Comparison of ENCODE assay signal across 9 cellular contexts in the genomic region with DNA sequence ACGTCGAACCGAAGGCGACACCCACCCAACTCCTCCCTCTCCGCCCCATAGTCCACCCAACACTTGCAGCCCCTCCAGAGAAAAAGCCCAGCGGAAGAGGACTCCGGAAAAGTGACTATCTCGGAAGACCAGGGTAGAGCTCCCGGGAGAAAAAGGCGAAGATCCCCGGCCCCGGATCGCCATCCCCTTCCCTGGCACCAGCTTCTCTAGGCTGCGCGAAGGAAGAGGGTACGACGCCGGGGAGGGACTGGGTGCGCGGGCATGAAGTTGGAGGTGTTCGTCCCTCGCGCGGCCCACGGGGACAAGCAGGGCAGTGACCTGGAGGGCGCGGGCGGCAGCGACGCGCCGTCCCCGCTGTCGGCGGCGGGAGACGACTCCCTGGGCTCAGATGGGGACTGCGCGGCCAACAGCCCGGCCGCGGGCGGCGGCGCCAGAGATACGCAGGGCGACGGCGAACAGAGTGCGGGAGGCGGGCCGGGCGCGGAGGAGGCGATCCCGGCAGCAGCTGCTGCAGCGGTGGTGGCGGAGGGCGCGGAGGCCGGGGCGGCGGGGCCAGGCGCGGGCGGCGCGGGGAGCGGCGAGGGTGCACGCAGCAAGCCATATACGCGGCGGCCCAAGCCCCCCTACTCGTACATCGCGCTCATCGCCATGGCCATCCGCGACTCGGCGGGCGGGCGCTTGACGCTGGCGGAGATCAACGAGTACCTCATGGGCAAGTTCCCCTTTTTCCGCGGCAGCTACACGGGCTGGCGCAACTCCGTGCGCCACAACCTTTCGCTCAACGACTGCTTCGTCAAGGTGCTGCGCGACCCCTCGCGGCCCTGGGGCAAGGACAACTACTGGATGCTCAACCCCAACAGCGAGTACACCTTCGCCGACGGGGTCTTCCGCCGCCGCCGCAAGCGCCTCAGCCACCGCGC.
DNase-seq lines count a peak whose midpoint lies in the region; ATAC-seq and TF ChIP-seq lines count a peak whose summit lies in the region.
"Had no signal": no experiment of that assay in that cellular context is flagged by ENCODE, and none has a peak within 500 bp of the region (broad histone marks: within the 10 kb centered on the region; RNA-seq: fewer than 3 reads in every experiment).

No MANE protein-coding gene starts in this region.

- H3K27ac ChIP-seq in RWPE2 (ENCODE audit: poor library complexity, severe bottlenecking) (peak overlapping the region; percentile 34), rectal smooth muscle tissue (ENCODE audit: low read depth, low read length) (no peak overlapping the region)
- H3K27ac ChIP-seq: 22Rv1 had no signal

- ATAC-seq in RWPE2 (ENCODE audit: low read depth) (peak; percentile 9; the same call in 1 of the 3 replicates), HG03097 (IDR thresholded peaks at IDR 0.05; ENCODE audit: low FRiP score, unreplicated experiment) (no peak)

- peak; percentile 74 for DNase-seq in DMS 273 (lab: John Stamatoyannopoulos, UW; ENCODE audit: unreplicated experiment)
- DNase-seq in DMS 273 treated with DMSO at 0.1 percent for 48 hours (lab: John Stamatoyannopoulos, UW): no peak
- DNase-seq in RWPE2 (ENCODE audit: low spot score): no peak
- peak; percentile 23 for DNase-seq in fibroblast of peridontal ligament (ENCODE audit: extremely low read depth)
- DNase-seq in NCI-H774 (lab: John Stamatoyannopoulos, UW): no peak
- no peak for DNase-seq in cerebellar nuclear complex (lab: John Stamatoyannopoulos, UW)

- H3K9me3 ChIP-seq in RWPE2 (ENCODE audit: severe bottlenecking): no peaks in the 10 kb centered on the region

- H3K4me3 ChIP-seq in RWPE2 (ENCODE audit: severe bottlenecking) (peak overlapping the region; percentile 57), rectal smooth muscle tissue (ENCODE audit: low read length) (peak overlapping the region; percentile 60)

- peaks cover 9% of the 10 kb centered on the region; the same call in 1 of the 2 replicates for H3K36me3 ChIP-seq in RWPE2 (ENCODE audit: low read depth)
- H3K36me3 ChIP-seq in rectal smooth muscle tissue (ENCODE audit: control insufficient read depth, insufficient read depth, low read length): no peaks in the 10 kb centered on the region

- H3K27me3 ChIP-seq in RWPE2 (ENCODE audit: insufficient read depth, poor library complexity, severe bottlenecking): peaks cover 2% of the 10 kb centered on the region
- H3K27me3 ChIP-seq in rectal smooth muscle tissue (ENCODE audit: control insufficient read depth, insufficient read depth, low read length): peaks cover 9% of the 10 kb centered on the region

- no peak overlapping the region for H3K9ac ChIP-seq in rectal smooth muscle tissue (ENCODE audit: low read length)

- peaks cover 18% of the 10 kb centered on the region for H3K4me1 ChIP-seq in RWPE2 (ENCODE audit: insufficient read depth, poor library complexity, severe bottlenecking)
- no peaks in the 10 kb centered on the region for H3K4me1 ChIP-seq in rectal smooth muscle tissue (ENCODE audit: control insufficient read depth, insufficient read depth, low read length)

- TF ChIP-seq CTCF in RWPE2 (IDR thresholded peaks at IDR 0.05; ENCODE audit: poor library complexity, severe bottlenecking): no peak

Comparison
In these comparisons a context has a peak if more than half of its experiments do, and no peak if none do; other contexts are left out.
1. DNase-seq: peak in DMS 273 (single experiment) and fibroblast of peridontal ligament (single experiment); none in DMS 273 treated with DMSO at 0.1 percent for 48 hours (single experiment), RWPE2 (single experiment), NCI-H774 (single experiment) and cerebellar nuclear complex (0 of 2).